1 cellular context compared by ENCODE assay signal in the genomic region with DNA sequence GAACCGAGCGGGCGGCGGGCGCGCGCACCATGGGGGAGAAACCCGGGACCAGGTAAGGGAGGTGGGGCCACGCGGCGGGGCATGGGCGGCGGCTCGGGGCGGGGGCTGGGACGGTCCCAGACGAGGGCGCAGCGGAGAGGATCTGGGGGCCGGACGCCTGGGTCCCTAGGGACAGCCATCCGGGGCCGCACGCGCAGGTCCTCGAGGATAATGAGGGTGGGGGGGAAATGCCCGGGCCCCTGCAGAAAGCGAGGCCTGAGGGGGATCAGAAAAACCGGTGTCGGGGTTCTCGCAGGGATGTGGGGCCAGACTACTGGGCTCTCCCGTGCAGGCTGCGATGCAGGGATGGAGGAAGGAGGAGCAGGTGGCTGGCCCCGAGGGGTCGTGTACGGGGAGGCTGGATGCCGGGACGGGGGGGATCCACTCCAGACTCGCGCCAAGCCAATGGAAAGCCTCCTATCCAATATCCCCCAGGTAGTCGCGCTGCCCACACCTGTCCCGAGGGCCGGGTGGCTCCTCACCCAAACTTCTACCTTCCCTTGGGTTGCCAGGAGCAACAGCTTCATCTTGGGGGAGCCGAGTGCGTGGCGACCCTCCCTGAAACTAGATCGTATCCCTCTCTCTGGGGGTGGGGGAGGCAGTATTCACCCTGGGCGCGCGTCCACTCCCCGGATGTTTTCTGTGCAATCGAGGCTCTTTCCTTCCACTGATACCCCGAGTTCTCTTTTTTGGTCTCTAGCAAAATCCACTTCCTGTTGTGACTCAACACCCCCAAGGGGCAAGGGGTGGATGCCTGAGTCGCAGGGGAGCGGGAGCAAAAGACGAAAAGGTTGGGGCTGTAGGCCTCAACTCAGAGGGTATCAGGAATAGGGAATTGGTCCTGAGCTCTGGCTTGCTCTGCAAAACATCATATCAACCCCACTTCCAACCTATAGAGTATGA.
A peak's percentile ranks its signal among the peaks of the same experiment; 100 is the strongest.
TF ChIP-seq lines count a peak whose summit lies in the region.

No MANE protein-coding gene starts in this region.

TF ChIP-seq in GM12878, 131 proteins besides CTCF, POLR2A, EP300 and RAD21:
- no peak for TF ChIP-seq PML (IDR thresholded peaks at IDR 0.05; ENCODE audit: low read length)
- TF ChIP-seq GABPA (IDR thresholded peaks at IDR 0.05; ENCODE audit: low read depth): no peak
- 0 out of 2 replicates have a peak, but pooled peaks have one; percentile 53 for TF ChIP-seq GATAD2B (conservative IDR thresholded peaks at IDR 0.05; ENCODE audit: low read depth)
- TF ChIP-seq SRF (IDR thresholded peaks at IDR 0.05; ENCODE audit: low read depth in 2 of 2, low read length in 2 of 2): peak in 1 of 2 experiments; percentile 63; a peak in 1 of 4 replicates
- TF ChIP-seq MLLT1 (IDR thresholded peaks at IDR 0.05): 0 out of 2 replicates have a peak, but pooled peaks have one; percentile 13
- TF ChIP-seq BHLHE40 (IDR thresholded peaks at IDR 0.05; ENCODE audit: borderline replicate concordance in 1 of 2, low read depth in 2 of 2, low read length in 1 of 2): peak in 1 of 2 experiments; percentile 47; a peak in 1 of 4 replicates
- TF ChIP-seq, protein P1, sequence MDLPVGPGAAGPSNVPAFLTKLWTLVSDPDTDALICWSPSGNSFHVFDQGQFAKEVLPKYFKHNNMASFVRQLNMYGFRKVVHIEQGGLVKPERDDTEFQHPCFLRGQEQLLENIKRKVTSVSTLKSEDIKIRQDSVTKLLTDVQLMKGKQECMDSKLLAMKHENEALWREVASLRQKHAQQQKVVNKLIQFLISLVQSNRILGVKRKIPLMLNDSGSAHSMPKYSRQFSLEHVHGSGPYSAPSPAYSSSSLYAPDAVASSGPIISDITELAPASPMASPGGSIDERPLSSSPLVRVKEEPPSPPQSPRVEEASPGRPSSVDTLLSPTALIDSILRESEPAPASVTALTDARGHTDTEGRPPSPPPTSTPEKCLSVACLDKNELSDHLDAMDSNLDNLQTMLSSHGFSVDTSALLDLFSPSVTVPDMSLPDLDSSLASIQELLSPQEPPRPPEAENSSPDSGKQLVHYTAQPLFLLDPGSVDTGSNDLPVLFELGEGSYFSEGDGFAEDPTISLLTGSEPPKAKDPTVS (IDR thresholded peaks at IDR 0.05; ENCODE audit: low read depth, low read length): no peak
- TF ChIP-seq IKZF2 (IDR thresholded peaks at IDR 0.05): 0 out of 4 replicates have a peak, but pooled peaks of 1 of the 2 experiments have one; percentile 12
- peak; percentile 40; the same call in 1 of the 2 replicates for TF ChIP-seq DPF2 (IDR thresholded peaks at IDR 0.05)
- peak; percentile 47 for TF ChIP-seq IKZF1 (conservative IDR thresholded peaks at IDR 0.05)
- TF ChIP-seq SREBF2 (IDR thresholded peaks at IDR 0.05; ENCODE audit: low read length): no peak
- TF ChIP-seq MEF2B (IDR thresholded peaks at IDR 0.05; ENCODE audit: partially characterized antibody, poor library complexity, severe bottlenecking): peak; percentile 92
- no peak for TF ChIP-seq FOXM1 (IDR thresholded peaks at IDR 0.05; ENCODE audit: low read depth, low read length)
- TF ChIP-seq SPI1 (IDR thresholded peaks at IDR 0.05; ENCODE audit: borderline replicate concordance, insufficient read depth, low read depth, low read length): peak; percentile 42; the same call in 1 of the 2 replicates
- no peak for TF ChIP-seq EED (IDR thresholded peaks at IDR 0.05; ENCODE audit: low read depth)
- TF ChIP-seq CHD2 (IDR thresholded peaks at IDR 0.05; ENCODE audit: borderline replicate concordance, low read depth, low read length): no peak
- no peak for TF ChIP-seq POU2F2 (IDR thresholded peaks at IDR 0.05; ENCODE audit: borderline replicate concordance, low read depth, low read length)
- 0 out of 2 replicates have a peak, but pooled peaks have one; percentile 32 for TF ChIP-seq NKRF (conservative IDR thresholded peaks at IDR 0.05)
